In genomic region chr7:158280467-158281154, GRCh38 we compare ENCODE assay signal across 17 cellular contexts.
A peak's percentile ranks its signal among the peaks of the same experiment; 100 is the strongest.
DNase-seq lines count a peak whose midpoint lies in the region; ATAC-seq and TF ChIP-seq lines count a peak whose summit lies in the region.
"Had no signal": no experiment of that assay in that cellular context is flagged by ENCODE, and none has a peak within 500 bp of the region (broad histone marks: within the 10 kb centered on the region; RNA-seq: fewer than 3 reads in every experiment).

No MANE protein-coding gene starts in this region.

- no peaks in the 10 kb centered on the region for H3K27me3 ChIP-seq in H7 (ENCODE audit: control insufficient read depth, insufficient read depth, low read length)
- H3K27me3 ChIP-seq in spleen (replicated peaks in 1 of 7), result no peaks in the 10 kb centered on the region
- H3K27me3 ChIP-seq: BLaER1 treated with 17β-estradiol and CSF1 and Interleukin-3, amounts not matched to agents 10 nM and 100 nM had no signal

- intact Hi-C loops in CD14-positive monocyte (cut with micrococcal nuclease), result no loop called here
- intact Hi-C loops in spleen (cut with DNase I; ENCODE audit: low total_unique reads), result no loop called here

- peaks cover 0 to 13% (median 4%) of the 10 kb centered on the region in 7 donors for H3K9me3 Mint-ChIP-seq in CD14-positive monocyte
- H3K9me3 Mint-ChIP-seq: CD8-positive, alpha-beta memory T cell had no signal

- no peak overlapping the region for H3K4me3 Mint-ChIP-seq in CD14-positive monocyte

- TF ChIP-seq CTCF in CD14-positive monocyte (IDR thresholded peaks at IDR 0.05) (no peak), spleen (IDR thresholded peaks at IDR 0.05 in 8 of 11, conservative IDR thresholded peaks at IDR 0.05 in 3 of 11) (no peak)

- WGBS in spleen, 5 donors, result 88 to 95% (median 93%) methylated on average over 28 of the region's 28 CpGs

- H3K4me3 ChIP-seq in H7 (ENCODE audit: insufficient read depth, low read depth, low read length) (no peak overlapping the region), spleen (no peak overlapping the region)
- H3K4me3 ChIP-seq: BLaER1 treated with 17β-estradiol and CSF1 and Interleukin-3, amounts not matched to agents 10 nM and 100 nM had no signal

- TF ChIP-seq POLR2A in spleen (IDR thresholded peaks at IDR 0.05), result no peak

- DNase-seq in CD14-positive monocyte (ENCODE audit: low spot score), result peak; percentile 18
- peak; percentile 45 for DNase-seq in H7
- DNase-seq in left lobe of liver (ENCODE audit: low spot score), result peak; percentile 6
- DNase-seq in spleen, result peak; percentile 54
- no peak for DNase-seq in NCI-H1105 treated with DMSO at 0.1 percent for 48 hours (lab: John Stamatoyannopoulos, UW)
- DNase-seq in stimulated activated CD4-positive, alpha-beta T cell treated with anti-CD3 and anti-CD28 coated beads, Interleukin-4, amount 100 ng/mL, for 24 hours, result no peak
- DNase-seq in glomerular visceral epithelial cell (ENCODE audit: extremely low spot score), result no peak
- DNase-seq: CD8-positive, alpha-beta memory T cell; DMS79; MM.1S; NCI-H1092; NCI-H1694; NCI-H2081 treated with DMSO at 0.1 percent for 48 hours; NCI-H446 treated with DMSO at 0.1 percent for 48 hours; NK-92 treated with Interleukin-12 subunit alpha and Interleukin-12 subunit beta, amount 100 ng/mL, for 24 hours; SHP77 treated with DMSO at 0.1 percent for 48 hours had no signal

- no peaks in the 10 kb centered on the region for H3K36me3 ChIP-seq in H7 (replicated peaks; ENCODE audit: control insufficient read depth, insufficient read depth, low read length)
- H3K36me3 ChIP-seq in spleen, result no peaks in the 10 kb centered on the region
- H3K36me3 ChIP-seq: BLaER1 treated with 17β-estradiol and CSF1 and Interleukin-3, amounts not matched to agents 10 nM and 100 nM had no signal

- no peak for ATAC-seq in left lobe of liver

- no peak overlapping the region for H3K27ac Mint-ChIP-seq in CD14-positive monocyte
- H3K27ac Mint-ChIP-seq: CD8-positive, alpha-beta memory T cell had no signal

- peaks cover 0 to 3% (median 1%) of the 10 kb centered on the region in 3 donors for H3K27me3 Mint-ChIP-seq in CD14-positive monocyte (ENCODE audit: low read depth in 3 of 3)

- H3K36me3 Mint-ChIP-seq in CD14-positive monocyte, result no peaks in the 10 kb centered on the region
- H3K36me3 Mint-ChIP-seq: CD8-positive, alpha-beta memory T cell had no signal

- H3K4me1 ChIP-seq in spleen, result no peaks in the 10 kb centered on the region

- H3K4me1 Mint-ChIP-seq in CD14-positive monocyte, result no peaks in the 10 kb centered on the region
- H3K4me1 Mint-ChIP-seq: CD8-positive, alpha-beta memory T cell had no signal

- H3K27ac ChIP-seq in spleen, result no peak overlapping the region
- H3K27ac ChIP-seq: BLaER1 treated with 17β-estradiol and CSF1 and Interleukin-3, amounts not matched to agents 10 nM and 100 nM had no signal

- peaks cover 0 to 11% (median 4%) of the 10 kb centered on the region in 8 donors for H3K9me3 ChIP-seq in spleen

Comparison
In these comparisons a context has a peak if more than half of its experiments do, and no peak if none do; other contexts are left out.
1. DNase-seq: peak in CD14-positive monocyte (single experiment), H7 (single experiment), left lobe of liver (single experiment) and spleen (single experiment); none in NCI-H1105 treated with DMSO at 0.1 percent for 48 hours (single experiment), stimulated activated CD4-positive, alpha-beta T cell treated with anti-CD3 and anti-CD28 coated beads, Interleukin-4, amount 100 ng/mL, for 24 hours (single experiment) and glomerular visceral epithelial cell (single experiment).